28 cellular contexts compared by ENCODE assay signal in the genomic region with DNA sequence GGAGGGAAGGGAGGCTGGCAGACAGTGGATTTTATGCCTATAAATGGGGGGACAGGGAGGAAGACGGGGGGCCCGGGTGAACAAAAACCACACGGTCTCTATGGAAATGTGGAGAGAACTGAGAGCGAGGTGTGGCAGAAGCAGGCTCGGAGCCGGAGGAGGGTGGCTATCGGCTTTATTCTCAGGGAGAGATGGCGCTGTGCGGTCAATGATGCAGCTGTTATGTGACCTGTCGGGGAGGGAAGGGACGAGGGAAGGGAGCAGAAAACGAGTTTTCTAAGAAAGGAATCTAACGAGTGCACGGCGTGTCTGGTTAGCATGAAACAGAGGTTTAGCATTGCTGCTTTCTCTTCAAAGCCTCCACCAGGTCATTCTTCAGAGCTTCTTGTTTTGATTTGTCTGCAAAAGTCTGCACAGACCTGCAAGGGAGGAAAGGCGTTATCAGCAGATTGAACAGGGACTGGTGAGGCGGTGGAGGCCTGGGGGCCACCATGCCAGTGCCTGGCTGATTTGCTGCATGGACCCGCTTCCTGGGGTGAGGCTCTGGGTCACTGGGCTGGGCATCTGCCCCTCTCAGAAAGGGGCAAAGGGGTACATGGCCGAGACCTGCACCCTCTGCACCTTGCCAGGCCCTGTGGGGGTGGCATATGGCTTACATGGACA. TPM values are rescaled to one million over a fixed set of nuclear protein-coding genes. Genes with fewer than 3 reads are reported as not detected.
DNase-seq lines count a peak whose midpoint lies in the region; ATAC-seq, FAIRE-seq and TF ChIP-seq lines count a peak whose summit lies in the region.
"Had no signal": no experiment of that assay in that cellular context is flagged by ENCODE, and none has a peak within 500 bp of the region (broad histone marks: within the 10 kb centered on the region; RNA-seq: fewer than 3 reads in every experiment).

No MANE protein-coding gene starts in this region.

- H3K4me1 Mint-ChIP-seq in neural progenitor cell, result peaks cover 19% of the 10 kb centered on the region

- peak; percentile 76 for DNase-seq in SK-N-SH
- no peak for DNase-seq in OCI-LY7 (ENCODE audit: low spot score)
- DNase-seq in H1 (ENCODE audit: low read depth in 1 of 2, low spot score in 2 of 2), result no peak
- peak; percentile 43 for DNase-seq in neural progenitor cell (ENCODE audit: low spot score)
- DNase-seq in stimulated activated CD4-positive, alpha-beta T cell treated with anti-CD3 and anti-CD28 coated beads, Interleukin-2, amount 100 ng/mL, for 24 hours, result no peak
- no peak for DNase-seq in SW480 (ENCODE audit: low spot score)
- DNase-seq in DMS53 treated with DMSO at 0.1 percent for 48 hours (lab: John Stamatoyannopoulos, UW; ENCODE audit: unreplicated experiment), result no peak
- DNase-seq: activated CD8-positive, alpha-beta T cell treated with anti-CD3 and anti-CD28 coated beads, Interleukin-2, amount 10 ng/mL, durations not matched to agents 7 days and 5 days; activated effector memory CD4-positive, alpha-beta T cell treated with anti-CD3 and anti-CD28 coated beads, Interleukin-2, amount 50 U/mL, for 16 hours; activated T-cell treated with anti-CD3 and anti-CD28 coated beads for 4 hours; adrenal gland; CD4-positive, CD25-positive, alpha-beta regulatory T cell; erythroblast; GM23248; head of caudate nucleus; kidney; NCI-H1092; NCI-H2029; NCI-H526 treated with DMSO at 0.1 percent for 48 hours; psoas muscle; SJCRH30 had no signal

- H3K18ac ChIP-seq in H1 (ENCODE audit: extremely low read depth, low read length), result no peak overlapping the region

- no peak for TF ChIP-seq POLR2A in H1 (IDR thresholded peaks at IDR 0.05; ENCODE audit: control extremely low read depth in 1 of 2, low read depth in 2 of 2, low read length in 2 of 2)

- H3K4me3 ChIP-seq in SK-N-SH (ENCODE audit: low read depth in 2 of 2, low read length in 1 of 2) (no peak overlapping the region), OCI-LY7 (ENCODE audit: low read depth, low read length, poor library complexity, severe bottlenecking) (no peak overlapping the region), H1 (ENCODE audit: extremely low read depth in 1 of 4, insufficient read depth in 2 of 4, low read depth in 3 of 4, low read length in 4 of 4) (0 out of 8 replicates have a peak overlapping the region, but pooled peaks of 1 of the 4 experiments have one; percentile 43), neural progenitor cell (no peak overlapping the region)
- H3K4me3 ChIP-seq: adrenal gland, GM23248, psoas muscle, SJCRH30 had no signal

- CTCF ChIA-PET in SK-N-SH (lab: Yijun Ruan, JAX), result interaction anchor here (0.6 to 13.7 kb wide), 9 partner anchors 10 to 322 kb away, joined by 3 to 235 read pairs (median 15); a partner anchor contains a TSS
- CTCF ChIA-PET in OCI-LY7 (lab: Charles Lee; ENCODE audit: unreplicated experiment), result no interaction called here
- CTCF ChIA-PET in H1 (lab: Charles Lee; ENCODE audit: partially characterized antibody), result interaction anchor here (0.5 to 5.1 kb wide), 22 partner anchors 10 to 362 kb away, joined by 3 to 25 read pairs (median 4); no protein-coding TSS in a partner anchor

- POLR2A ChIA-PET in SK-N-SH (lab: Yijun Ruan, JAX) (no interaction called here), OCI-LY7 (lab: Charles Lee) (no interaction called here), H1 (lab: Charles Lee; ENCODE audit: partially characterized antibody) (interaction anchor here (1.1 to 1.5 kb wide), 3 partner anchors 9 to 243 kb away, joined by 5 to 8 read pairs (median 5); a partner anchor contains a TSS)

- intact Hi-C loops in OCI-LY7 (cut with micrococcal nuclease; ENCODE audit: unreplicated experiment), result no loop called here

- H2BK120ac ChIP-seq in H1 (replicated peaks; ENCODE audit: low read depth, low read length), result no peak overlapping the region

- peak overlapping the region; percentile 12; the same call in 1 of the 2 replicates for H2BK12ac ChIP-seq in H1 (ENCODE audit: low read depth, low read length)

- peaks cover 2% of the 10 kb centered on the region; the same call in 1 of the 2 replicates for H3K23me2 ChIP-seq in H1 (ENCODE audit: low read depth, low read length)

- H3K4ac ChIP-seq in H1 (replicated peaks; ENCODE audit: insufficient read length, low read depth, low read length), result no peak overlapping the region

- no peak overlapping the region for H2BK5ac ChIP-seq in H1 (ENCODE audit: low read depth, low read length)

- H3K79me2 ChIP-seq in SK-N-SH (ENCODE audit: insufficient read depth) (peaks cover 6% of the 10 kb centered on the region; the same call in 1 of the 2 replicates), OCI-LY7 (ENCODE audit: insufficient read depth, low read depth, low read length) (no peaks in the 10 kb centered on the region), H1 (ENCODE audit: control insufficient read depth in 1 of 2, insufficient read depth in 2 of 2, low read length in 2 of 2) (no peaks in the 10 kb centered on the region), neural progenitor cell (ENCODE audit: low read depth) (no peaks in the 10 kb centered on the region)

- no peak overlapping the region for H2BK20ac ChIP-seq in H1 (ENCODE audit: low read length)

- TF ChIP-seq RAD21 in SK-N-SH (IDR thresholded peaks at IDR 0.05; ENCODE audit: low read length) (no peak), H1 (IDR thresholded peaks at IDR 0.05 in 1 of 2, conservative IDR thresholded peaks at IDR 0.05 in 1 of 2; ENCODE audit: low read depth in 2 of 2, low read length in 2 of 2) (no peak)

- H4K5ac ChIP-seq in H1 (ENCODE audit: insufficient read length, low read depth, low read length), result no peak overlapping the region

- TF ChIP-seq CTCF in SK-N-SH (IDR thresholded peaks at IDR 0.05) (no peak), OCI-LY7 (conservative IDR thresholded peaks at IDR 0.05; ENCODE audit: low read length) (no peak), H1 (IDR thresholded peaks at IDR 0.05; ENCODE audit: control extremely low read depth in 1 of 3, insufficient read depth in 1 of 3, low read depth in 1 of 3, low read length in 3 of 3) (no peak), neural progenitor cell (IDR thresholded peaks at IDR 0.05) (no peak)

- H3K9ac ChIP-seq in SK-N-SH (no peak overlapping the region), H1 (replicated peaks in 1 of 4; ENCODE audit: extremely low read depth in 1 of 4, low read depth in 3 of 4, low read length in 3 of 4) (no peak overlapping the region), neural progenitor cell (no peak overlapping the region)
- H3K9ac ChIP-seq: GM23248 had no signal

- H3K23ac ChIP-seq in H1 (ENCODE audit: insufficient read length), result no peak overlapping the region

- H3K79me1 ChIP-seq in H1 (ENCODE audit: low read depth, low read length), result no peaks in the 10 kb centered on the region

- H3K4me1 ChIP-seq in SK-N-SH (ENCODE audit: control insufficient read depth in 1 of 2, insufficient read depth in 2 of 2, low read depth in 1 of 2, low read length in 1 of 2) (peaks cover 0 to 56% of the 10 kb centered on the region in 2 experiments; a peak in 2 of 4 replicates), OCI-LY7 (ENCODE audit: insufficient read depth, low read length, poor library complexity, severe bottlenecking) (no peaks in the 10 kb centered on the region), H1 (replicated peaks in 1 of 4; ENCODE audit: control insufficient read depth in 3 of 4, insufficient read depth in 4 of 4, low read length in 3 of 4) (peaks cover 0 to 15% (median 10%) of the 10 kb centered on the region in 4 experiments; a peak in 5 of 7 replicates), neural progenitor cell (peaks cover 10% of the 10 kb centered on the region)
- H3K4me1 ChIP-seq: psoas muscle, SJCRH30 had no signal

- TSS peak; percentile 76 for BruUV-seq in OCI-LY7 (replicated peaks; lab: Mats Ljungman, UMichigan)

- WGBS in SK-N-SH (ENCODE audit: low lambda C conversion rate), result 81% methylated on average over 18 of the region's 19 CpGs
- 76% methylated on average over 19 of the region's 19 CpGs; no CpG with 5 or more reads in 1 of the 2 experiments for WGBS in H1 (ENCODE audit: extremely low coverage in 1 of 2, insufficient coverage in 1 of 2, insufficient read length in 1 of 2, insufficient replicate concordance in 2 of 2, low coverage in 1 of 2, low lambda C conversion rate in 2 of 2, missing lambda C conversion rate in 1 of 2), 2 experiments

- no peak for FAIRE-seq in H1 (lab: Jason Lieb, UNC)
- FAIRE-seq: GM12892, kidney, TTC549 had no signal

- peak in 1 of 2 experiments; percentile 39; a peak in 1 of 4 replicates for TF ChIP-seq EP300 in SK-N-SH (IDR thresholded peaks at IDR 0.05; ENCODE audit: borderline replicate concordance in 1 of 2, low read depth in 1 of 2, low read length in 1 of 2)
- TF ChIP-seq EP300 in H1 (IDR thresholded peaks at IDR 0.05; ENCODE audit: borderline replicate concordance in 1 of 2, low read depth in 2 of 2, low read length in 2 of 2), result no peak

- H4K91ac ChIP-seq in H1 (replicated peaks; ENCODE audit: insufficient read length, low read length), result no peak overlapping the region

- H3F3A ChIP-seq in SK-N-SH (replicated peaks; ENCODE audit: insufficient read depth) (peaks cover 3% of the 10 kb centered on the region), neural progenitor cell (ENCODE audit: low read depth) (peaks cover 17% of the 10 kb centered on the region)

- H4K20me1 ChIP-seq in SK-N-SH (ENCODE audit: insufficient read depth), result peaks cover 10% of the 10 kb centered on the region; the same call in 1 of the 2 replicates
- H4K20me1 ChIP-seq in OCI-LY7 (ENCODE audit: insufficient read depth, low read length), result no peaks in the 10 kb centered on the region
- peaks cover 5 to 7% of the 10 kb centered on the region in 2 experiments for H4K20me1 ChIP-seq in H1 (replicated peaks in 1 of 2; ENCODE audit: control insufficient read depth in 1 of 2, insufficient read depth in 2 of 2, low read length in 2 of 2)
- H4K20me1 ChIP-seq in neural progenitor cell (ENCODE audit: low read depth), result peaks cover 22% of the 10 kb centered on the region

- H3K27ac ChIP-seq in SK-N-SH (ENCODE audit: low read depth in 2 of 2, low read length in 1 of 2) (peak overlapping the region in 1 of 2 experiments; percentile 91; a peak in 2 of 4 replicates), OCI-LY7 (ENCODE audit: low read depth, low read length, poor library complexity, severe bottlenecking) (no peak overlapping the region), H1 (ENCODE audit: low read depth, low read length) (no peak overlapping the region), neural progenitor cell (no peak overlapping the region)
- H3K27ac ChIP-seq: 22Rv1, adrenal gland, GM23248, neutrophil, psoas muscle, SJCRH30 had no signal

- no peaks in the 10 kb centered on the region for H3K9me3 Mint-ChIP-seq in neural progenitor cell
- H3K9me3 Mint-ChIP-seq: CD4-positive, CD25-positive, alpha-beta regulatory T cell; stimulated activated naive CD8-positive, alpha-beta T cell treated with anti-CD3 and anti-CD28 coated beads, Interleukin-15, Interleukin-2, amounts not matched to agents 100 ng/mL and 50 ng/mL, for 24 hours had no signal

- H3K9me3 ChIP-seq in SK-N-SH (no peaks in the 10 kb centered on the region), OCI-LY7 (ENCODE audit: low read length) (no peaks in the 10 kb centered on the region), H1 (ENCODE audit: insufficient read depth in 2 of 2, low read depth in 1 of 2, low read length in 1 of 2) (no peaks in the 10 kb centered on the region), neural progenitor cell (ENCODE audit: low read depth) (no peaks in the 10 kb centered on the region)
- H3K9me3 ChIP-seq: adrenal gland, neutrophil, psoas muscle, SJCRH30 had no signal

- no peaks in the 10 kb centered on the region for H3K9me2 ChIP-seq in SK-N-SH
- no peaks in the 10 kb centered on the region for H3K9me2 ChIP-seq in OCI-LY7 (ENCODE audit: insufficient read depth, low read length)

- no peak for ATAC-seq in SK-N-SH treated with all-trans-retinoic acid at 6 μM for 48 hours
- ATAC-seq: activated CD4-positive, CD25-positive, alpha-beta regulatory T cell treated with anti-CD3 and anti-CD28 coated beads, Interleukin-2, amount 50 U/mL, for 24 hours; activated CD8-positive, alpha-beta T cell treated with anti-CD3 and anti-CD28 coated beads, Interleukin-2, amount 10 ng/mL, durations not matched to agents 7 days and 5 days; psoas muscle had no signal

- H3K4me2 ChIP-seq in SK-N-SH (no peak overlapping the region), OCI-LY7 (ENCODE audit: low read length) (no peak overlapping the region), H1 (ENCODE audit: insufficient read depth in 1 of 2, low read depth in 2 of 2, low read length in 2 of 2) (peak overlapping the region in 1 of 2 experiments; percentile 60; a peak in 1 of 4 replicates), neural progenitor cell (peak overlapping the region; percentile 43)

- no peak overlapping the region; the same call in 1 of the 2 replicates for H4K8ac ChIP-seq in H1 (ENCODE audit: extremely low read depth, insufficient read depth, low read length)

- H3K27me3 ChIP-seq in SK-N-SH (ENCODE audit: insufficient read depth), result no peaks in the 10 kb centered on the region
- no peaks in the 10 kb centered on the region for H3K27me3 ChIP-seq in H1 (replicated peaks in 1 of 4; ENCODE audit: control insufficient read depth in 3 of 4, extremely low read depth in 1 of 4, insufficient read depth in 3 of 4, low read length in 3 of 4)
- H3K27me3 ChIP-seq in neural progenitor cell, result no peaks in the 10 kb centered on the region
- H3K27me3 ChIP-seq: adrenal gland, neutrophil, SJCRH30 had no signal

- H2AK5ac ChIP-seq in H1 (ENCODE audit: low read depth, low read length), result peak overlapping the region; percentile 75; the same call in 1 of the 2 replicates

- no peak overlapping the region for H2BK15ac ChIP-seq in H1 (ENCODE audit: low read length)

- no peak overlapping the region for H3K14ac ChIP-seq in H1 (ENCODE audit: insufficient read length)

- H3K4me3 Mint-ChIP-seq in neural progenitor cell, result no peak overlapping the region
- H3K4me3 Mint-ChIP-seq: activated CD8-positive, alpha-beta T cell treated with anti-CD3 and anti-CD28 coated beads, Interleukin-2, amount 10 ng/mL, durations not matched to agents 7 days and 5 days; CD4-positive, CD25-positive, alpha-beta regulatory T cell; stimulated activated naive CD8-positive, alpha-beta T cell treated with anti-CD3 and anti-CD28 coated beads, Interleukin-15, Interleukin-2, amounts not matched to agents 100 ng/mL and 50 ng/mL, for 24 hours had no signal

- H3K36me3 ChIP-seq in SK-N-SH (replicated peaks in 1 of 2; ENCODE audit: control insufficient read depth in 1 of 2, insufficient read depth in 2 of 2, low read length in 1 of 2) (peaks cover 3 to 42% of the 10 kb centered on the region in 2 experiments), OCI-LY7 (ENCODE audit: insufficient read depth, low read length) (peaks cover 6% of the 10 kb centered on the region; the same call in 1 of the 2 replicates), H1 (ENCODE audit: control insufficient read depth in 2 of 4, insufficient read depth in 4 of 4, low read length in 3 of 4) (peaks cover 3 to 14% (median 5%) of the 10 kb centered on the region in 4 experiments; a peak in 3 of 8 replicates), neural progenitor cell (no peaks in the 10 kb centered on the region)

- H3K27me3 Mint-ChIP-seq in neural progenitor cell (ENCODE audit: insufficient read depth, low read depth), result peaks cover 8% of the 10 kb centered on the region
- H3K27me3 Mint-ChIP-seq: CD4-positive, CD25-positive, alpha-beta regulatory T cell; stimulated activated naive CD8-positive, alpha-beta T cell treated with anti-CD3 and anti-CD28 coated beads, Interleukin-15, Interleukin-2, amounts not matched to agents 100 ng/mL and 50 ng/mL, for 24 hours had no signal

- H2AFZ ChIP-seq in SK-N-SH (ENCODE audit: low read depth) (no peak overlapping the region), OCI-LY7 (ENCODE audit: low read length) (no peak overlapping the region), H1 (ENCODE audit: low read length) (no peak overlapping the region), neural progenitor cell (replicated peaks) (no peak overlapping the region)
- H2AFZ ChIP-seq: GM23248 had no signal

- peaks cover 4% of the 10 kb centered on the region for H3K36me3 Mint-ChIP-seq in neural progenitor cell

- H3K56ac ChIP-seq in H1 (replicated peaks; ENCODE audit: insufficient read length, low read depth, low read length), result no peak overlapping the region

- H3K27ac Mint-ChIP-seq in neural progenitor cell, result peak overlapping the region; percentile 74
- H3K27ac Mint-ChIP-seq: activated CD8-positive, alpha-beta T cell treated with anti-CD3 and anti-CD28 coated beads, Interleukin-2, amount 10 ng/mL, durations not matched to agents 7 days and 5 days; stimulated activated naive CD8-positive, alpha-beta T cell treated with anti-CD3 and anti-CD28 coated beads, Interleukin-15, Interleukin-2, amounts not matched to agents 100 ng/mL and 50 ng/mL, for 24 hours had no signal

RNA-seq across cellular contexts. Expression of a gene that starts 27.2 kb away (rescaled TPM):
- polyA plus RNA-seq in SK-N-SH (2012; rRNA removed), result 16.9 and 19.1 TPM in 2 replicates
- 6.0 and 11.3 TPM in 2 replicates for polyA plus RNA-seq in SK-N-SH (2012; cell fraction: cytosol; rRNA removed)
- polyA plus RNA-seq in SK-N-SH (2012; cell fraction: nucleus; rRNA removed), result 23.0 and 23.6 TPM in 2 replicates
- total RNA-seq in OCI-LY7 (2014; rRNA removed; shearing (Covaris generic)), result 14.0 and 14.9 TPM in 2 replicates
- total RNA-seq in OCI-LY7 (2022), result 18.9 and 21.0 TPM in 2 replicates
- 14.0 and 16.8 TPM in 2 replicates for total RNA-seq in H1 (2021; fragmentation: NEBNext Ultra II Directional; extraction: Animal tissue kit (Norgen Biotek cat#: 25700))
- 27.9 and 34.2 TPM in 2 replicates for polyA plus RNA-seq in H1 (2011; rRNA removed)
- 23.4 TPM for polyA plus RNA-seq in H1 (2011; cell fraction: cytosol; rRNA removed)
- 21.8 TPM for polyA plus RNA-seq in H1 (2011; cell fraction: nucleus; rRNA removed)
- 11.6 to 22.2 TPM (median 17.2 TPM) in 4 replicates for polyA plus RNA-seq in H1 (2012, experiment 1 of 2)
- 13.6 TPM for polyA plus RNA-seq in H1 (2012, experiment 2 of 2)
- 14.9 TPM for polyA plus RNA-seq in H1 (2013, experiment 1 of 2)
- polyA plus RNA-seq in H1 (2013, experiment 2 of 2), result 14.4 TPM
- 14.6 and 17.5 TPM in 2 replicates for polyA minus RNA-seq in H1 (2011; rRNA and poly(A)+ RNA removed)
- 12.1 TPM for polyA minus RNA-seq in H1 (2011; cell fraction: cytosol; rRNA and poly(A)+ RNA removed)
- 15.3 TPM for polyA minus RNA-seq in H1 (2011; cell fraction: nucleus; rRNA and poly(A)+ RNA removed)
- total RNA-seq in neural progenitor cell (ENCODE audit: low replicate concordance), result 4.8 and 16.7 TPM in 2 replicates

RNA-seq across cellular contexts. Expression of a gene that starts 27.4 kb away (rescaled TPM):
- polyA plus RNA-seq in SK-N-SH (2012; rRNA removed) (36.8 and 40.7 TPM in 2 replicates), H1 (2011; rRNA removed) (47.9 and 48.3 TPM in 2 replicates)
- polyA plus RNA-seq in SK-N-SH (2012; cell fraction: cytosol; rRNA removed), result 26.8 and 34.6 TPM in 2 replicates
- polyA plus RNA-seq in SK-N-SH (2012; cell fraction: nucleus; rRNA removed), result 25.4 and 31.4 TPM in 2 replicates
- total RNA-seq in OCI-LY7 (2014; rRNA removed; shearing (Covaris generic)), result 53.9 and 75.2 TPM in 2 replicates
- total RNA-seq in OCI-LY7 (2022) (54.2 and 59.1 TPM in 2 replicates), neural progenitor cell (ENCODE audit: low replicate concordance) (37.5 and 92.3 TPM in 2 replicates)
- 32.0 and 34.5 TPM in 2 replicates for total RNA-seq in H1 (2021; fragmentation: NEBNext Ultra II Directional; extraction: Animal tissue kit (Norgen Biotek cat#: 25700))
- 35.9 TPM for polyA plus RNA-seq in H1 (2011; cell fraction: cytosol; rRNA removed)
- polyA plus RNA-seq in H1 (2011; cell fraction: nucleus; rRNA removed), result 41.0 TPM
- polyA plus RNA-seq in H1 (2012, experiment 1 of 2), result 24.1 to 37.1 TPM (median 34.7 TPM) in 4 replicates
- 43.0 TPM for polyA plus RNA-seq in H1 (2012, experiment 2 of 2)
- polyA plus RNA-seq in H1 (2013, experiment 1 of 2), result 24.6 TPM
- polyA plus RNA-seq in H1 (2013, experiment 2 of 2), result 23.7 TPM
- 20.4 and 20.9 TPM in 2 replicates for polyA minus RNA-seq in H1 (2011; rRNA and poly(A)+ RNA removed)
- polyA minus RNA-seq in H1 (2011; cell fraction: cytosol; rRNA and poly(A)+ RNA removed), result 26.2 TPM
- polyA minus RNA-seq in H1 (2011; cell fraction: nucleus; rRNA and poly(A)+ RNA removed), result 25.6 TPM

RNA-seq across cellular contexts. Expression of a gene that starts 50.8 kb away (rescaled TPM):
- polyA plus RNA-seq in SK-N-SH (2012; rRNA removed), result 0.38 and 0.54 TPM in 2 replicates
- 0.04 and 0.10 TPM in 2 replicates for polyA plus RNA-seq in SK-N-SH (2012; cell fraction: cytosol; rRNA removed)
- 3.8 and 6.8 TPM in 2 replicates for polyA plus RNA-seq in SK-N-SH (2012; cell fraction: nucleus; rRNA removed)
- 0.90 and 1.2 TPM in 2 replicates for total RNA-seq in OCI-LY7 (2014; rRNA removed; shearing (Covaris generic))
- total RNA-seq in OCI-LY7 (2022), result 2.0 and 2.6 TPM in 2 replicates
- 0.65 TPM in 2 replicates for total RNA-seq in H1 (2021; fragmentation: NEBNext Ultra II Directional; extraction: Animal tissue kit (Norgen Biotek cat#: 25700))
- polyA plus RNA-seq in H1 (2011; rRNA removed), result 0.62 and 0.72 TPM in 2 replicates
- 0.66 TPM for polyA plus RNA-seq in H1 (2011; cell fraction: cytosol; rRNA removed)
- polyA plus RNA-seq in H1 (2011; cell fraction: nucleus; rRNA removed), result 2.7 TPM
- polyA plus RNA-seq in H1 (2012, experiment 1 of 2), result 0.60 to 1.0 TPM (median 0.71 TPM) in 4 replicates
- 0.43 TPM for polyA plus RNA-seq in H1 (2012, experiment 2 of 2)
- polyA plus RNA-seq in H1 (2013, experiment 1 of 2), result 0.49 TPM
- 0.59 TPM for polyA plus RNA-seq in H1 (2013, experiment 2 of 2)
- polyA minus RNA-seq in H1 (2011; rRNA and poly(A)+ RNA removed), result 0.12 and 0.19 TPM in 2 replicates
- not detected for polyA minus RNA-seq in H1 (2011; cell fraction: cytosol; rRNA and poly(A)+ RNA removed)
- polyA minus RNA-seq in H1 (2011; cell fraction: nucleus; rRNA and poly(A)+ RNA removed), result 0.80 TPM
- total RNA-seq in neural progenitor cell (ENCODE audit: low replicate concordance), result 0.96 TPM in 1 of 2 replicates, not detected in the other

Comparison
In these comparisons a context has a peak if more than half of its experiments do, and no peak if none do; other contexts are left out.
1. DNase-seq: peak in SK-N-SH (single experiment) and neural progenitor cell (single experiment); none in OCI-LY7 (single experiment), H1 (0 of 2), stimulated activated CD4-positive, alpha-beta T cell treated with anti-CD3 and anti-CD28 coated beads, Interleukin-2, amount 100 ng/mL, for 24 hours (0 of 2), SW480 (single experiment) and DMS53 treated with DMSO at 0.1 percent for 48 hours (single experiment).